Comparison of ENCODE assay signal across 18 cellular contexts in the genomic region with DNA sequence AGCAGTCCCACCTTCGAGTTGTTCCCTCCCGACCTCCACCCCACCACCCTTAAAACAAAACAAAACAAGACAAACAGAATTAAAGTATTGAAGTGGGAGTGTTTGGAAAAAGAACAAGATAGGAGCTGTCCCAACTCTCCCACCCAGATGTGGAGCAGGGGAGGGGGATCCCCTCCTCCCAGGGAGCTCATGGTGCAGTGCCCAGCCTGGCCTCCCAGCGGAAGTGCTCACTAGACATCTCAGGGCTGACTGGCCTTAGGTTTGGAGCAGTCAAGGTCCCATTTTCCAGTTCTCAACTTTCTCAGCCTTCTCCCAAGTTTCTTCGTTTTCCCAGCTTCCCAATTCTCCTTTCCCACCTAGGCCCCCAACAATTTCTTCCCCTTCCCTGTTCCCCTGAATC. TPM values are rescaled to one million over a fixed set of nuclear protein-coding genes. Genes with fewer than 3 reads are reported as not detected.
DNase-seq lines count a peak whose midpoint lies in the region; ATAC-seq, FAIRE-seq and TF ChIP-seq lines count a peak whose summit lies in the region.
"Had no signal": no experiment of that assay in that cellular context is flagged by ENCODE, and none has a peak within 500 bp of the region (broad histone marks: within the 10 kb centered on the region; RNA-seq: fewer than 3 reads in every experiment).

No MANE protein-coding gene starts in this region.

- H2AFZ ChIP-seq in neural progenitor cell (replicated peaks) = no peak overlapping the region

- TF ChIP-seq CTCF in neural progenitor cell (IDR thresholded peaks at IDR 0.05) = no peak

- peaks cover 2% of the 10 kb centered on the region for H3F3A ChIP-seq in neural progenitor cell (ENCODE audit: low read depth)

- peaks cover 38 to 60% (median 53%) of the 10 kb centered on the region in 11 experiments for H3K27me3 ChIP-seq in BLaER1 treated with 17β-estradiol and CSF1 and Interleukin-3, amounts not matched to agents 10 nM and 100 nM
- H3K27me3 ChIP-seq in H7 (ENCODE audit: control insufficient read depth, insufficient read depth, low read length) (peaks cover 25% of the 10 kb centered on the region), neural progenitor cell (peaks cover 4% of the 10 kb centered on the region)

- no peak for ATAC-seq in stimulated activated effector memory CD8-positive, alpha-beta T cell treated with anti-CD3 and anti-CD28 coated beads, Interleukin-12 subunit alpha, Interleukin-12 subunit beta, amount 100 ng/mL, for 72 hours
- ATAC-seq: CD8-positive, alpha-beta T cell had no signal

- H3K36me3 ChIP-seq in BLaER1 treated with 17β-estradiol and CSF1 and Interleukin-3, amounts not matched to agents 10 nM and 100 nM = no peaks in the 10 kb centered on the region
- H3K36me3 ChIP-seq in H7 (replicated peaks; ENCODE audit: control insufficient read depth, insufficient read depth, low read length) (no peaks in the 10 kb centered on the region), neural progenitor cell (no peaks in the 10 kb centered on the region)
- H3K36me3 ChIP-seq: HAP-1 had no signal

- H3K9ac ChIP-seq in BLaER1 treated with 17β-estradiol and CSF1 and Interleukin-3, amounts not matched to agents 10 nM and 100 nM = peak overlapping the region in 5 of 11 experiments; percentile 5 to 62 (median 54); a peak in 7 of 22 replicates
- H3K9ac ChIP-seq in neural progenitor cell = no peak overlapping the region

- peaks cover 27 to 58% (median 46%) of the 10 kb centered on the region in 10 experiments for H3K4me1 ChIP-seq in BLaER1 treated with 17β-estradiol and CSF1 and Interleukin-3, amounts not matched to agents 10 nM and 100 nM
- H3K4me1 ChIP-seq in neural progenitor cell = peaks cover 32% of the 10 kb centered on the region
- H3K4me1 ChIP-seq: HAP-1 had no signal

- no peak for FAIRE-seq in GM19239 (lab: Jason Lieb, UNC)
- FAIRE-seq: A204.1 had no signal

- peak overlapping the region; percentile 71 to 88 (median 84); a peak in 21 of 22 replicates for H3K4me2 ChIP-seq in BLaER1 treated with 17β-estradiol and CSF1 and Interleukin-3, amounts not matched to agents 10 nM and 100 nM
- H3K4me2 ChIP-seq in neural progenitor cell = no peak overlapping the region

- H3K4me3 ChIP-seq in BLaER1 treated with 17β-estradiol and CSF1 and Interleukin-3, amounts not matched to agents 10 nM and 100 nM = peak overlapping the region in 1 of 10 experiments; percentile 18; a peak in 1 of 20 replicates
- H3K4me3 ChIP-seq in H7 (ENCODE audit: insufficient read depth, low read depth, low read length) (no peak overlapping the region), neural progenitor cell (no peak overlapping the region)
- H3K4me3 ChIP-seq: HAP-1 had no signal

- H3K27me3 Mint-ChIP-seq in neural progenitor cell (ENCODE audit: insufficient read depth, low read depth) = peaks cover 4% of the 10 kb centered on the region

- H3K27ac Mint-ChIP-seq in stimulated activated effector memory CD8-positive, alpha-beta T cell treated with anti-CD3 and anti-CD28 coated beads, Interleukin-12 subunit alpha, Interleukin-12 subunit beta, amount 100 ng/mL, for 72 hours = peak overlapping the region; percentile 15
- no peak overlapping the region for H3K27ac Mint-ChIP-seq in neural progenitor cell
- H3K27ac Mint-ChIP-seq: B cell; CD14-positive monocyte; CD8-positive, alpha-beta T cell; HFFc6; IgD-negative memory B cell had no signal

- no peaks in the 10 kb centered on the region for H3K9me3 ChIP-seq in BLaER1 treated with 17β-estradiol and CSF1 and Interleukin-3, amounts not matched to agents 10 nM and 100 nM (replicated peaks in 1 of 11)
- H3K9me3 ChIP-seq in neural progenitor cell (ENCODE audit: low read depth) = no peaks in the 10 kb centered on the region
- H3K9me3 ChIP-seq: HAP-1 had no signal

- peaks cover 2% of the 10 kb centered on the region for H3K36me3 Mint-ChIP-seq in stimulated activated effector memory CD8-positive, alpha-beta T cell treated with anti-CD3 and anti-CD28 coated beads, Interleukin-12 subunit alpha, Interleukin-12 subunit beta, amount 100 ng/mL, for 72 hours
- H3K36me3 Mint-ChIP-seq in neural progenitor cell = no peaks in the 10 kb centered on the region
- H3K36me3 Mint-ChIP-seq: CD8-positive, alpha-beta T cell; IgD-negative memory B cell had no signal

- H3K4me3 Mint-ChIP-seq in stimulated activated effector memory CD8-positive, alpha-beta T cell treated with anti-CD3 and anti-CD28 coated beads, Interleukin-12 subunit alpha, Interleukin-12 subunit beta, amount 100 ng/mL, for 72 hours = no peak overlapping the region
- H3K4me3 Mint-ChIP-seq in neural progenitor cell = no peak overlapping the region
- H3K4me3 Mint-ChIP-seq: B cell; CD8-positive, alpha-beta T cell; HFFc6; IgD-negative memory B cell had no signal

- peaks cover 9% of the 10 kb centered on the region for H3K4me1 Mint-ChIP-seq in stimulated activated effector memory CD8-positive, alpha-beta T cell treated with anti-CD3 and anti-CD28 coated beads, Interleukin-12 subunit alpha, Interleukin-12 subunit beta, amount 100 ng/mL, for 72 hours
- peaks cover 39% of the 10 kb centered on the region for H3K4me1 Mint-ChIP-seq in neural progenitor cell

- 0 out of 22 replicates have a peak overlapping the region, but pooled peaks of 1 of the 11 experiments have one; percentile 61 for H3K27ac ChIP-seq in BLaER1 treated with 17β-estradiol and CSF1 and Interleukin-3, amounts not matched to agents 10 nM and 100 nM
- no peak overlapping the region for H3K27ac ChIP-seq in neural progenitor cell

- peaks cover 0 to 11% (median 0%) of the 10 kb centered on the region in 11 experiments; a peak in 3 of 22 replicates for H4K20me1 ChIP-seq in BLaER1 treated with 17β-estradiol and CSF1 and Interleukin-3, amounts not matched to agents 10 nM and 100 nM
- no peaks in the 10 kb centered on the region for H4K20me1 ChIP-seq in neural progenitor cell (ENCODE audit: low read depth)

- H3K9me3 Mint-ChIP-seq in stimulated activated effector memory CD8-positive, alpha-beta T cell treated with anti-CD3 and anti-CD28 coated beads, Interleukin-12 subunit alpha, Interleukin-12 subunit beta, amount 100 ng/mL, for 72 hours = no peaks in the 10 kb centered on the region
- H3K9me3 Mint-ChIP-seq in neural progenitor cell = no peaks in the 10 kb centered on the region
- H3K9me3 Mint-ChIP-seq: CD8-positive, alpha-beta T cell; HFFc6; IgD-negative memory B cell had no signal

- peak; percentile 38 for DNase-seq in H7
- DNase-seq in islet precursor cell = peak; percentile 53
- no peak for DNase-seq in stimulated activated effector memory CD8-positive, alpha-beta T cell treated with anti-CD3 and anti-CD28 coated beads, Interleukin-12 subunit alpha, Interleukin-12 subunit beta, amount 100 ng/mL, for 72 hours (ENCODE audit: low spot score in 2 of 2)
- no peak for DNase-seq in EL
- no peak for DNase-seq in neural progenitor cell (ENCODE audit: low spot score)
- no peak for DNase-seq in GM19239 (ENCODE audit: insufficient read length, low spot score)
- DNase-seq: CD8-positive, alpha-beta T cell; COR-L47; DND-41; GOT3; HFFc6 had no signal

- H3K79me2 ChIP-seq in neural progenitor cell (ENCODE audit: low read depth) = no peaks in the 10 kb centered on the region

RNA-seq across cellular contexts. Expression of a gene that starts 2.9 kb away (rescaled TPM):
- 0.14 and 0.44 TPM in 2 replicates for total RNA-seq in H7 (2014; rRNA removed; shearing (Covaris generic))
- 0.74 and 0.90 TPM in 2 replicates for total RNA-seq in neural progenitor cell (ENCODE audit: low replicate concordance)
- total RNA-seq: B cell; CD8-positive, alpha-beta T cell; HFFc6; HT1080 had no signal

RNA-seq across cellular contexts. Expression of a gene that starts 11.9 kb away (rescaled TPM):
- total RNA-seq in H7 (2014; rRNA removed; shearing (Covaris generic)) = 131 and 137 TPM in 2 replicates
- 51.0 and 105 TPM in 2 replicates for total RNA-seq in neural progenitor cell (ENCODE audit: low replicate concordance)

RNA-seq across cellular contexts. Expression of a gene that starts 33.8 kb away (rescaled TPM):
- total RNA-seq in H7 (2014; rRNA removed; shearing (Covaris generic)) = 74.2 and 98.0 TPM in 2 replicates
- total RNA-seq in neural progenitor cell (ENCODE audit: low replicate concordance) = 48.8 and 55.7 TPM in 2 replicates

RNA-seq across cellular contexts. Expression of a gene that starts 37.9 kb away (rescaled TPM):
- total RNA-seq in H7 (2014; rRNA removed; shearing (Covaris generic)) = 242 and 304 TPM in 2 replicates
- total RNA-seq in neural progenitor cell (ENCODE audit: low replicate concordance) = 425 and 443 TPM in 2 replicates

RNA-seq across cellular contexts. Expression of a gene that starts 46.7 kb away (rescaled TPM):
- total RNA-seq in H7 (2014; rRNA removed; shearing (Covaris generic)) = 46.7 and 51.8 TPM in 2 replicates
- total RNA-seq in neural progenitor cell (ENCODE audit: low replicate concordance) = 67.8 and 71.0 TPM in 2 replicates

Comparison
In these comparisons a context has a peak if more than half of its experiments do, and no peak if none do; other contexts are left out.
1. DNase-seq: peak in H7 (single experiment) and islet precursor cell (single experiment); none in stimulated activated effector memory CD8-positive, alpha-beta T cell treated with anti-CD3 and anti-CD28 coated beads, Interleukin-12 subunit alpha, Interleukin-12 subunit beta, amount 100 ng/mL, for 72 hours (0 of 2), EL (single experiment), neural progenitor cell (single experiment) and GM19239 (single experiment).